ENCODE assay signal across 9 cellular contexts in the genomic region with DNA sequence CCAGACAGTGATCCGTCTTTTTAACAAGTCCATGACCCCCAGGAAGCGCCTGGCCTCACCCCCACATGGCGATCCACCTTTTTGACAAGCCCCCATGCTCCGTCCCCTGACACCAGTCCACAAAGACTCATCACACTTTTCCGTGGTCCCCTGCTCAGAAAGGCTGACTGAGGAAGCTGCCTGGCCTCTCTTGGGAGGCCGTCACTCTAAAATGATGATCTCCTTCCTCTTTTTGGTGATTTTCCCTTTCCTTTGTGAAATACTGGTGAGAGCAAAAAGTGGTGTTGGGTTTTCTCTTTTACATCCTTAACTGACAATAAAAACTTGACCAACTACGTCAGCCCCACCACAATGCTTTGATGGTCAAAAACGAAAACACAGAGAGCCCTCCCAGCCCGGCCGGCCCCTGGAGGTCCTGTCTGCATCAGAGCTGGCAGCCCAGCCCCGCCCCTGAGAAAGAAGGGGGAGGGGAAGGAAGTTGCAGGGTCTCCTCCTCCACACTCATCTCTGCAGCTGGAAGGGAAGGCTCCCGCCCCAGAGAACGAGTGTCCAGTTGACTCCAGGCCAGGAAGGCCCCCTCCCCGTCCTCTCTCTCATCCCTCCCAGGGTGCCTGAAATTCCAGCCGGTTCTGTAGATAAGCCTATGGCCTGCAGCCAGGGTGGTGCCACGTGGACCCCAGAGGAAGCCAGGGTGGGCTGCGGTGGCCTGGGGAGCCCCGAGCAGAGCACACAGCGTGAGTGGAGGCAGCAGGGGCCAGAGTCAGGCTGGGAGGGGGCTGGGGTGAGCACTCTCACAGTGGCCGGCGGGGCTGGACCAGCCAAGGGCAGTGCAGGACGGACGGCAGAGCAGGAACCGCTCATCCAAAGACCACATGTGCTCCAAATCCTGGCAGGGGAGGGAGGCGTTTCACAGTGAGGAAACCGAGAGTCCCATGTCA. TPM values are rescaled to one million over a fixed set of nuclear protein-coding genes. Genes with fewer than 3 reads are reported as not detected.
A peak's percentile ranks its signal among the peaks of the same experiment; 100 is the strongest.
DNase-seq lines count a peak whose midpoint lies in the region; ATAC-seq and TF ChIP-seq lines count a peak whose summit lies in the region.
"Had no signal": no experiment of that assay in that cellular context is flagged by ENCODE, and none has a peak within 500 bp of the region (broad histone marks: within the 10 kb centered on the region; RNA-seq: fewer than 3 reads in every experiment).

No MANE protein-coding gene starts in this region.

- no peak overlapping the region for H2BK120ac ChIP-seq in neuronal stem cell (ENCODE audit: low read depth, low read length)

- H2AK5ac ChIP-seq in neuronal stem cell (ENCODE audit: low read depth, low read length) = peak overlapping the region; percentile 96

- H3K9me3 ChIP-seq in esophagus squamous epithelium (no peaks in the 10 kb centered on the region), neuronal stem cell (replicated peaks in 1 of 2; ENCODE audit: control insufficient read depth in 2 of 2, insufficient read depth in 1 of 2, low read depth in 1 of 2, low read length in 2 of 2) (peaks cover 0 to 3% of the 10 kb centered on the region in 2 donors)

- H3K4me2 ChIP-seq in neuronal stem cell (ENCODE audit: insufficient read depth, low read length, poor library complexity, severe bottlenecking) = peak overlapping the region; percentile 35

- peak overlapping the region; percentile 96 for H3K18ac ChIP-seq in neuronal stem cell (ENCODE audit: low read length)

- H3K4ac ChIP-seq in neuronal stem cell (ENCODE audit: low read length) = no peak overlapping the region

- peak overlapping the region; percentile 92 for H2AFZ ChIP-seq in neuronal stem cell (ENCODE audit: low read length)

- no peak overlapping the region for H2BK5ac ChIP-seq in neuronal stem cell (ENCODE audit: low read length)

- peaks cover 35 to 64% (median 50%) of the 10 kb centered on the region in 3 donors for H3K4me1 ChIP-seq in esophagus squamous epithelium
- H3K4me1 ChIP-seq in neuronal stem cell (ENCODE audit: control insufficient read depth in 2 of 2, insufficient read depth in 1 of 2, low read depth in 1 of 2, low read length in 2 of 2) = peaks cover 23 to 35% of the 10 kb centered on the region in 2 donors

- no peaks in the 10 kb centered on the region for H3K27me3 ChIP-seq in esophagus squamous epithelium
- no peaks in the 10 kb centered on the region for H3K27me3 ChIP-seq in neuronal stem cell (ENCODE audit: control insufficient read depth in 3 of 3, insufficient read depth in 3 of 3, low read depth in 1 of 3, low read length in 3 of 3)

- H3K14ac ChIP-seq in neuronal stem cell (ENCODE audit: low read length) = peak overlapping the region; percentile 48

- DNase-seq in RPMI8226 (peak; percentile 20), esophagus squamous epithelium (lab: John Stamatoyannopoulos, UW) (no peak), neuronal stem cell (ENCODE audit: low spot score) (peak; percentile 61), H4 (ENCODE audit: low spot score) (no peak), DMS 273 treated with DMSO at 0.1 percent for 48 hours (lab: John Stamatoyannopoulos, UW) (no peak)
- no peak for DNase-seq in activated CD4-positive, CD25-positive, alpha-beta regulatory T cell (lab: John Stamatoyannopoulos, UW)

- peak overlapping the region; percentile 36 to 91 (median 76) for H3K27ac ChIP-seq in esophagus squamous epithelium
- peak overlapping the region; percentile 74 for H3K27ac ChIP-seq in neuronal stem cell (replicated peaks; ENCODE audit: low read length)
- H3K27ac ChIP-seq: SK-N-MC had no signal

- no peak overlapping the region for H3K23ac ChIP-seq in neuronal stem cell (ENCODE audit: low read depth, low read length, poor library complexity)

- no peak for TF ChIP-seq CTCF in esophagus squamous epithelium (IDR thresholded peaks at IDR 0.05)

- H3K36me3 ChIP-seq in esophagus squamous epithelium (no peaks in the 10 kb centered on the region), neuronal stem cell (replicated peaks in 1 of 2; ENCODE audit: control insufficient read depth in 2 of 2, insufficient read depth in 2 of 2, low read length in 2 of 2) (peaks cover 0 to 5% of the 10 kb centered on the region in 2 donors)

- intact Hi-C loops in esophagus squamous epithelium (cut with DNase I) = no loop called here

- 59 to 71% methylated on average over 13 to 18 of the region's 26 CpGs for WGBS in esophagus squamous epithelium, 2 donors
- no CpG with 5 or more reads among the region's 26 CpGs for WGBS in neuronal stem cell (ENCODE audit: extremely low coverage in 2 of 2, insufficient read length in 2 of 2, insufficient replicate concordance in 1 of 2), 2 donors

- TF ChIP-seq POLR2A in GM18526 (IDR thresholded peaks at IDR 0.05; ENCODE audit: extremely low read depth, insufficient read length) = peak; percentile 38
- peak in 1 of 4 donors; percentile 16 for TF ChIP-seq POLR2A in esophagus squamous epithelium (IDR thresholded peaks at IDR 0.05)

- peak overlapping the region; percentile 74 for H4K91ac ChIP-seq in neuronal stem cell (ENCODE audit: low read depth, low read length, poor library complexity)

- peak; percentile 58 for ATAC-seq in HG02884 (IDR thresholded peaks at IDR 0.05; ENCODE audit: unreplicated experiment)

- peak overlapping the region; percentile 68 for H2BK15ac ChIP-seq in neuronal stem cell (ENCODE audit: low read length)

- H3K4me3 ChIP-seq in esophagus squamous epithelium (peak overlapping the region in 3 of 4 donors; percentile 3 to 51 (median 15)), neuronal stem cell (ENCODE audit: low read length in 2 of 2) (peak overlapping the region in 1 of 2 donors; percentile 32)
- H3K4me3 ChIP-seq: SK-N-MC had no signal

- peaks cover 12% of the 10 kb centered on the region for H3K79me1 ChIP-seq in neuronal stem cell (ENCODE audit: low read depth, low read length)

- H2BK12ac ChIP-seq in neuronal stem cell (ENCODE audit: low read length) = peak overlapping the region; percentile 36

- H3K9ac ChIP-seq in neuronal stem cell (ENCODE audit: low read depth, low read length, poor library complexity) = peak overlapping the region; percentile 27

- peak overlapping the region; percentile 29 for H4K8ac ChIP-seq in neuronal stem cell (ENCODE audit: low read depth, low read length)

RNA-seq across cellular contexts. Expression of a gene that starts 19.9 kb away (rescaled TPM):
- 10 to 100 TPM; 10.8 to 23.3 (median 15.5) TPM for total RNA-seq in esophagus squamous epithelium
- polyA plus RNA-seq in neuronal stem cell (2013, experiment 1 of 2) = 58.5 TPM
- 59.1 TPM for polyA plus RNA-seq in neuronal stem cell (2013, experiment 2 of 2)
- total RNA-seq in H4 (2014; rRNA removed; shearing (Covaris generic)) = 60.0 and 61.7 TPM in 2 replicates

Comparison
In these comparisons a context has a peak if more than half of its experiments do, and no peak if none do; other contexts are left out.
1. DNase-seq: peak in RPMI8226 (single experiment) and neuronal stem cell (single experiment); none in esophagus squamous epithelium (single experiment), H4 (single experiment), DMS 273 treated with DMSO at 0.1 percent for 48 hours (single experiment) and activated CD4-positive, CD25-positive, alpha-beta regulatory T cell (0 of 4).